19 cellular contexts compared by ENCODE assay signal in the genomic region with DNA sequence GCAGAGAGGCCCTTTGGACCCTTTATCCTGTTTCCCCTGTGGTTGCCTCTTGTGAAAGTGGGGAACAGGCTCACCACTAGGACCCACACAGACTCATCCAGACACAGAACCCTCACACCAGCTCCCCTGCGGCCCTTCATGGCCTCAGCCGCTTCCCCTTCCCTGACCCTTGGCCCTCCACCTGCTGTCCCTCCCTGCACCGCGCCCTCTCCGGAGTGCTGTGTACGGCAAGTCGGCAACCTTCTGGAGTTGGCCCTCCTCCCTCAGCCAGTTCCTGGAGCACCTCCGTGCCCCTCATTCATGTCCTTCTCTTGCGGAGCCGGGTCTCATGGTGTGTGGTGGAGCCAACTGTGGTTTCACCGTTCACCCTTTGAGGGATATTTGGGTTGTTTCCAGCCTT. TPM values are rescaled to one million over a fixed set of nuclear protein-coding genes. Genes with fewer than 3 reads are reported as not detected.
A peak's percentile ranks its signal among the peaks of the same experiment; 100 is the strongest.
DNase-seq lines count a peak whose midpoint lies in the region; ATAC-seq, FAIRE-seq and TF ChIP-seq lines count a peak whose summit lies in the region.
"Had no signal": no experiment of that assay in that cellular context is flagged by ENCODE, and none has a peak within 500 bp of the region (broad histone marks: within the 10 kb centered on the region; RNA-seq: fewer than 3 reads in every experiment).

No MANE protein-coding gene starts in this region.

- H3K4me3 ChIP-seq in small intestine (ENCODE audit: low read depth in 1 of 2, low read length in 2 of 2), result no peak overlapping the region
- H3K4me3 ChIP-seq: A549, HAP-1 had no signal

- H3K36me3 Mint-ChIP-seq in activated T-cell treated with anti-CD3 and anti-CD28 coated beads, Interleukin-2, amount 50 U/mL, for 24 hours (ENCODE audit: low read depth), result peaks cover 95% of the 10 kb centered on the region
- H3K36me3 Mint-ChIP-seq in type B pancreatic cell, result peaks cover 45% of the 10 kb centered on the region

- H3K4me3 Mint-ChIP-seq in activated T-cell treated with anti-CD3 and anti-CD28 coated beads, Interleukin-2, amount 50 U/mL, for 24 hours, result no peak overlapping the region
- H3K4me3 Mint-ChIP-seq in type B pancreatic cell, result no peak overlapping the region
- H3K4me3 Mint-ChIP-seq: CD4-positive, alpha-beta T cell had no signal

- H3K27ac ChIP-seq in small intestine (ENCODE audit: low read depth in 1 of 2, low read length in 1 of 2), result no peak overlapping the region
- H3K27ac ChIP-seq: 22Rv1, A549, C4-2B had no signal

- no peaks in the 10 kb centered on the region for H3K9me3 Mint-ChIP-seq in activated T-cell treated with anti-CD3 and anti-CD28 coated beads, Interleukin-2, amount 50 U/mL, for 24 hours
- no peaks in the 10 kb centered on the region for H3K9me3 Mint-ChIP-seq in type B pancreatic cell
- H3K9me3 Mint-ChIP-seq: CD4-positive, alpha-beta T cell had no signal

- 74 to 87% (median 79%) methylated on average over 11 of the region's 11 CpGs for WGBS in small intestine, 3 donors

- no peak for TF ChIP-seq CTCF in type B pancreatic cell (conservative IDR thresholded peaks at IDR 0.05)

- intact Hi-C loops in left colon (cut with DNase I, micrococcal nuclease), result no loop called here

- H3K27me3 Mint-ChIP-seq in activated T-cell treated with anti-CD3 and anti-CD28 coated beads, Interleukin-2, amount 50 U/mL, for 24 hours, result no peaks in the 10 kb centered on the region
- H3K27me3 Mint-ChIP-seq in type B pancreatic cell, result no peaks in the 10 kb centered on the region
- H3K27me3 Mint-ChIP-seq: CD4-positive, alpha-beta T cell had no signal

- H3K36me3 ChIP-seq in small intestine (ENCODE audit: control insufficient read depth in 2 of 2, insufficient read depth in 2 of 2, low read length in 2 of 2), result peaks cover 7 to 16% of the 10 kb centered on the region in 2 donors

- ATAC-seq in left colon, result peak; percentile 90
- ATAC-seq: A549 had no signal

- no peaks in the 10 kb centered on the region for H3K9me3 ChIP-seq in small intestine (ENCODE audit: control insufficient read depth, low read depth)
- H3K9me3 ChIP-seq: A549, Caco-2, HAP-1 had no signal

- no peaks in the 10 kb centered on the region for H3K4me1 ChIP-seq in small intestine (ENCODE audit: control insufficient read depth in 2 of 2, insufficient read depth in 1 of 2, low read depth in 1 of 2, low read length in 1 of 2)
- H3K4me1 ChIP-seq: A549, Caco-2, HAP-1 had no signal

- FAIRE-seq in small intestine (lab: Jason Lieb, UNC), result no peak
- FAIRE-seq: A549, G401.6, GM12891, GM19239, H1 had no signal

- H3K27ac Mint-ChIP-seq in activated T-cell treated with anti-CD3 and anti-CD28 coated beads, Interleukin-2, amount 50 U/mL, for 24 hours, result peak overlapping the region; percentile 50
- no peak overlapping the region for H3K27ac Mint-ChIP-seq in type B pancreatic cell
- H3K27ac Mint-ChIP-seq: CD4-positive, alpha-beta T cell had no signal

- DNase-seq in activated T-cell treated with anti-CD3 and anti-CD28 coated beads, Interleukin-2, amount 50 U/mL, for 24 hours, result no peak
- no peak for DNase-seq in activated T-cell treated with anti-CD3 and anti-CD28 coated beads, Interleukin-2, amount 50 U/mL, for 1 hour
- DNase-seq in left colon, result peak in 1 of 2 donors; percentile 64
- peak; percentile 11 for DNase-seq in small intestine
- no peak for DNase-seq in NCI-H345 (lab: John Stamatoyannopoulos, UW)
- DNase-seq in NCI-H2081 (lab: John Stamatoyannopoulos, UW), result no peak
- no peak for DNase-seq in type B pancreatic cell (ENCODE audit: extremely low spot score, unreplicated experiment)
- no peak for DNase-seq in mesenteric fat pad (ENCODE audit: low spot score)
- DNase-seq: AML-193; Caco-2; CD4-positive, alpha-beta T cell had no signal

- H3K4me1 Mint-ChIP-seq in activated T-cell treated with anti-CD3 and anti-CD28 coated beads, Interleukin-2, amount 50 U/mL, for 24 hours (ENCODE audit: low read depth), result peaks cover 12% of the 10 kb centered on the region
- no peaks in the 10 kb centered on the region for H3K4me1 Mint-ChIP-seq in type B pancreatic cell (ENCODE audit: unreplicated experiment)

- H3K27me3 ChIP-seq in small intestine (ENCODE audit: control insufficient read depth in 2 of 2, insufficient read depth in 2 of 2, low read length in 2 of 2), result no peaks in the 10 kb centered on the region

RNA-seq across cellular contexts. Expression of gene CTDP1, which starts 44.0 kb away (rescaled TPM):
- total RNA-seq in left colon (10 to 100 TPM; 31.4 to 36.3 TPM), type B pancreatic cell (ENCODE audit: low replicate concordance) (21.1 and 27.6 TPM in 2 replicates), mesenteric fat pad (20.8 TPM)
- polyA plus RNA-seq in small intestine, result 10 to 100 TPM; 14.9 to 20.1 (median 17.3) TPM
